ENCODE assay signal across 26 cellular contexts in genomic region chr12:113838896-113839295, GRCh38.
"Had no signal": no experiment of that assay in that cellular context is flagged by ENCODE, and none has a peak within 500 bp of the region (broad histone marks: within the 10 kb centered on the region; RNA-seq: fewer than 3 reads in every experiment).

No MANE protein-coding gene starts in this region.

- H3K4me3 Mint-ChIP-seq: activated naive CD4-positive, alpha-beta T cell treated with anti-CD3 and anti-CD28 coated beads, Interleukin-2, amount 10 ng/mL, durations not matched to agents 7 days and 5 days; activated T-cell treated with anti-CD3 and anti-CD28 coated beads, Interleukin-2, amount 50 U/mL, for 72 hours; memory B cell; nephron; stimulated activated memory B cell treated with anti-CD40 and anti-IgM and Interleukin-4, amounts not matched to agents 10 μg/mL and 1 μg/mL and 100 μg/mL, for 72 hours; T-helper 1 cell treated with Interleukin-12 subunit alpha and Interleukin-12 subunit beta and Interleukin-4 antibody, amounts not matched to agents 30 μg/mL and 1 μg/mL, for 36 hours had no signal

- H3K27me3 ChIP-seq: esophagus squamous epithelium, gastroesophageal sphincter, right lobe of liver, testis, uterus had no signal

- ATAC-seq: gastroesophageal sphincter; left cardiac atrium; right lobe of liver; stimulated activated memory B cell treated with anti-CD40 and anti-IgM and Interleukin-4, amounts not matched to agents 10 μg/mL and 1 μg/mL and 100 μg/mL, for 72 hours had no signal

- H3K9me3 Mint-ChIP-seq: activated naive CD4-positive, alpha-beta T cell treated with anti-CD3 and anti-CD28 coated beads, Interleukin-2, amount 10 ng/mL, durations not matched to agents 7 days and 5 days; activated T-cell treated with anti-CD3 and anti-CD28 coated beads, Interleukin-2, amount 50 U/mL, for 72 hours; memory B cell; nephron; stimulated activated memory B cell treated with anti-CD40 and anti-IgM and Interleukin-4, amounts not matched to agents 10 μg/mL and 1 μg/mL and 100 μg/mL, for 72 hours; T-helper 1 cell treated with Interleukin-12 subunit alpha and Interleukin-12 subunit beta and Interleukin-4 antibody, amounts not matched to agents 30 μg/mL and 1 μg/mL, for 36 hours had no signal

- H3K27me3 Mint-ChIP-seq: activated naive CD4-positive, alpha-beta T cell treated with anti-CD3 and anti-CD28 coated beads, Interleukin-2, amount 10 ng/mL, durations not matched to agents 7 days and 5 days; memory B cell; stimulated activated memory B cell treated with anti-CD40 and anti-IgM and Interleukin-4, amounts not matched to agents 10 μg/mL and 1 μg/mL and 100 μg/mL, for 72 hours had no signal

- H3K4me1 ChIP-seq: esophagus squamous epithelium, gastroesophageal sphincter, right lobe of liver, testis had no signal

- H3K9me3 ChIP-seq: esophagus squamous epithelium, gastroesophageal sphincter, right lobe of liver, testis, uterus had no signal

- H3K27ac Mint-ChIP-seq: activated naive CD4-positive, alpha-beta T cell treated with anti-CD3 and anti-CD28 coated beads, Interleukin-2, amount 10 ng/mL, durations not matched to agents 7 days and 5 days; activated T-cell treated with anti-CD3 and anti-CD28 coated beads, Interleukin-2, amount 50 U/mL, for 72 hours; memory B cell; stimulated activated memory B cell treated with anti-CD40 and anti-IgM and Interleukin-4, amounts not matched to agents 10 μg/mL and 1 μg/mL and 100 μg/mL, for 72 hours; T-helper 1 cell treated with Interleukin-12 subunit alpha and Interleukin-12 subunit beta and Interleukin-4 antibody, amounts not matched to agents 30 μg/mL and 1 μg/mL, for 36 hours had no signal

- H3K27ac ChIP-seq: coronary artery, esophagus squamous epithelium, gastroesophageal sphincter, right lobe of liver, skin epidermis, testis, uterus had no signal

- DNase-seq: activated CD4-positive, alpha-beta T cell treated with anti-CD3 and anti-CD28 coated beads for 4 hours; activated CD4-positive, alpha-beta T cell treated with anti-CD3 and anti-CD28 coated beads, Interleukin-2, amount 50 U/mL, for 48 hours; activated CD4-positive, CD25-positive, alpha-beta regulatory T cell; activated CD8-positive, alpha-beta memory T cell treated with anti-CD3 and anti-CD28 coated beads, Interleukin-2, amount 50 U/mL, for 48 hours; activated effector memory CD4-positive, alpha-beta T cell treated with Interleukin-2 at 50 U/mL for 16 hours; activated naive CD4-positive, alpha-beta T cell treated with anti-CD3 and anti-CD28 coated beads, Interleukin-2, amount 10 ng/mL, durations not matched to agents 7 days and 5 days; activated T-cell treated with anti-CD3 and anti-CD28 coated beads, Interleukin-2, amount 50 U/mL, for 72 hours; central memory CD4-positive, alpha-beta T cell; esophagus squamous epithelium; head of caudate nucleus; hypothalamus; islet precursor cell; left cardiac atrium; occipital lobe; right lobe of liver; stimulated activated CD4-positive, alpha-beta T cell treated with anti-CD3 and anti-CD28 coated beads, Interleukin-1b, Interleukin-23, amount 100 ng/mL, for 48 hours; testis; trophoblast cell; uterus had no signal

- H3K4me3 ChIP-seq: coronary artery, esophagus squamous epithelium, gastroesophageal sphincter, right lobe of liver, skin epidermis, testis, uterus had no signal

- H3K36me3 ChIP-seq: right lobe of liver, uterus had no signal
